In genomic region chr2:108435578-108435977, GRCh38 we compare ENCODE assay signal across 10 cellular contexts. TPM values are rescaled to one million over a fixed set of nuclear protein-coding genes. Genes with fewer than 3 reads are reported as not detected.
"Had no signal": no experiment of that assay in that cellular context is flagged by ENCODE, and none has a peak within 500 bp of the region (broad histone marks: within the 10 kb centered on the region; RNA-seq: fewer than 3 reads in every experiment).

No MANE protein-coding gene starts in this region.

RNA-seq across cellular contexts. Expression of gene SULT1C4, which starts 57.8 kb away (rescaled TPM):
- total RNA-seq: activated naive CD4-positive, alpha-beta T cell treated with anti-CD3 and anti-CD28 coated beads for 36 hours; activated naive CD4-positive, alpha-beta T cell treated with anti-CD3 and anti-CD28 coated beads, Interleukin-2, amount 50 U/mL, for 72 hours; activated naive CD8-positive, alpha-beta T cell treated with anti-CD3 and anti-CD28 coated beads for 36 hours; activated naive CD8-positive, alpha-beta T cell treated with anti-CD3 and anti-CD28 coated beads, Interleukin-2, amount 10 ng/mL, durations not matched to agents 7 days and 5 days; activated T-cell treated with anti-CD3 and anti-CD28 coated beads, Interleukin-2, amount 50 U/mL, for 4 hours; activated T-cell treated with anti-CD3 and anti-CD28 coated beads, Interleukin-2, amount 50 U/mL, for 72 hours; activated T-helper 1 cell treated with anti-CD3 and anti-CD28 coated beads, Interleukin-12 subunit alpha, Interleukin-12 subunit beta, Interleukin-2, Interleukin-4 antibody, amounts not matched to agents 30 ng/mL and 10 ng/mL and 1 ng/mL, durations not matched to agents 14 hours and 24 hours and 36 hours; activated T-helper 17 cell treated with anti-CD3 and anti-CD28 coated beads, Interleukin-2, amount 50 U/mL, for 72 hours; activated T-helper 2 cell treated with anti-CD3 and anti-CD28 coated beads, Interferon-gamma antibody, Interleukin-2, Interleukin-4, amounts not matched to agents 10 μg/mL and 5 μg/mL and 100 μg/mL, durations not matched to agents 14 hours and 24 hours and 36 hours; bronchial epithelial cell had no signal
